ENCODE assay signal across 37 cellular contexts in genomic region chrX:110706446-110706845, GRCh38.
"Had no signal": no experiment of that assay in that cellular context is flagged by ENCODE, and none has a peak within 500 bp of the region (broad histone marks: within the 10 kb centered on the region; RNA-seq: fewer than 3 reads in every experiment).

No MANE protein-coding gene starts in this region.

- H3K4me1 ChIP-seq: adrenal gland, ascending aorta, body of pancreas, breast epithelium had no signal

- H3K27ac Mint-ChIP-seq: activated B cell treated with CpG ODN at 0.5 μM for 24 hours; activated CD4-positive, alpha-beta memory T cell treated with anti-CD3 and anti-CD28 coated beads for 36 hours; activated CD4-positive, alpha-beta T cell treated with anti-CD3 and anti-CD28 coated beads, Interleukin-2, amount 10 ng/mL, durations not matched to agents 24 days and 14 days; activated CD8-positive, alpha-beta T cell treated with anti-CD3 and anti-CD28 coated beads for 36 hours; activated naive CD4-positive, alpha-beta T cell treated with anti-CD3 and anti-CD28 coated beads for 36 hours; activated naive CD4-positive, alpha-beta T cell treated with anti-CD3 and anti-CD28 coated beads, Interleukin-2, amount 50 U/mL, for 72 hours; activated naive CD8-positive, alpha-beta T cell treated with anti-CD3 and anti-CD28 coated beads for 36 hours; activated T-cell treated with anti-CD3 and anti-CD28 coated beads, Interleukin-2, amount 50 U/mL, for 72 hours; activated T-helper 1 cell treated with anti-CD3 and anti-CD28 coated beads, Interleukin-12 subunit alpha, Interleukin-12 subunit beta, Interleukin-2, Interleukin-4 antibody, amounts not matched to agents 30 ng/mL and 10 ng/mL and 1 ng/mL, durations not matched to agents 14 hours and 24 hours and 36 hours; activated T-helper 17 cell treated with anti-CD3 and anti-CD28 coated beads, Interleukin-2, amount 50 U/mL, for 72 hours; T-helper 1 cell treated with Interleukin-12 subunit alpha and Interleukin-12 subunit beta and Interleukin-4 antibody, amounts not matched to agents 30 μg/mL and 1 μg/mL, for 36 hours; T-helper 2 cell treated with Interferon-gamma antibody and Interleukin-4, amounts not matched to agents 5 μg/mL and 100 μg/mL, for 36 hours had no signal

- H3K36me3 Mint-ChIP-seq: activated CD4-positive, alpha-beta memory T cell treated with anti-CD3 and anti-CD28 coated beads for 36 hours; activated naive CD4-positive, alpha-beta T cell treated with anti-CD3 and anti-CD28 coated beads, Interleukin-2, amount 50 U/mL, for 72 hours; activated naive CD8-positive, alpha-beta T cell treated with anti-CD3 and anti-CD28 coated beads for 36 hours had no signal

- H3K27me3 Mint-ChIP-seq: activated B cell treated with CpG ODN at 0.5 μM for 24 hours; activated CD4-positive, alpha-beta memory T cell treated with anti-CD3 and anti-CD28 coated beads for 36 hours; activated CD4-positive, alpha-beta T cell treated with anti-CD3 and anti-CD28 coated beads, Interleukin-2, amount 10 ng/mL, durations not matched to agents 24 days and 14 days; activated CD8-positive, alpha-beta T cell treated with anti-CD3 and anti-CD28 coated beads for 36 hours; activated naive CD8-positive, alpha-beta T cell treated with anti-CD3 and anti-CD28 coated beads for 36 hours had no signal

- H3K9me3 ChIP-seq: adrenal gland, ascending aorta, body of pancreas had no signal

- FAIRE-seq: TTC549 had no signal

- H3K27ac ChIP-seq: adrenal gland, ascending aorta, body of pancreas, brain microvascular endothelial cell, breast epithelium, VCaP had no signal

- DNase-seq: activated B cell treated with CpG ODN at 0.5 μM for 24 hours; activated CD4-positive, alpha-beta memory T cell treated with anti-CD3 and anti-CD28 coated beads for 36 hours; activated CD4-positive, alpha-beta T cell treated with anti-CD3 and anti-CD28 coated beads for 4 hours; activated CD4-positive, alpha-beta T cell treated with anti-CD3 and anti-CD28 coated beads, Interleukin-2, amount 10 ng/mL, durations not matched to agents 24 days and 14 days; activated CD4-positive, alpha-beta T cell treated with anti-CD3 and anti-CD28 coated beads, Interleukin-2, amount 50 U/mL, for 1 hour; activated CD4-positive, alpha-beta T cell treated with anti-CD3 and anti-CD28 coated beads, Interleukin-2, amount 50 U/mL, for 4 hours; activated CD4-positive, CD25-positive, alpha-beta regulatory T cell treated with anti-CD3 and anti-CD28 coated beads, Interleukin-2, amount 50 U/mL, for 72 hours; activated CD8-positive, alpha-beta memory T cell treated with anti-CD3 and anti-CD28 coated beads, Interleukin-2, amount 50 U/mL, for 4 hours; activated CD8-positive, alpha-beta T cell treated with anti-CD3 and anti-CD28 coated beads for 36 hours; activated effector memory CD4-positive, alpha-beta T cell treated with anti-CD3 and anti-CD28 coated beads, Interleukin-2, amount 50 U/mL, for 16 hours; activated gamma-delta T cell treated with Interleukin-2 at 50 U/mL for 16 hours; activated naive CD4-positive, alpha-beta T cell; activated naive CD4-positive, alpha-beta T cell treated with anti-CD3 and anti-CD28 coated beads for 36 hours; activated naive CD4-positive, alpha-beta T cell treated with anti-CD3 and anti-CD28 coated beads, Interleukin-2, amount 50 U/mL, for 16 hours; activated naive CD8-positive, alpha-beta T cell treated with anti-CD3 and anti-CD28 coated beads for 36 hours; activated T-cell treated with anti-CD3 and anti-CD28 coated beads for 4 hours; activated T-cell treated with anti-CD3 and anti-CD28 coated beads, Interleukin-2, amount 50 U/mL, for 1 hour; activated T-cell treated with anti-CD3 and anti-CD28 coated beads, Interleukin-2, amount 50 U/mL, for 4 hours; activated T-cell treated with anti-CD3 and anti-CD28 coated beads, Interleukin-2, amount 50 U/mL, for 72 hours; adrenal gland; amygdala; anterior cingulate cortex; body of pancreas; brain microvascular endothelial cell; central memory CD4-positive, alpha-beta T cell; T-helper 1 cell; T-helper 2 cell; T-helper 9 cell had no signal

- H3K27me3 ChIP-seq: ascending aorta, body of pancreas, brain microvascular endothelial cell had no signal

- H3K9me3 Mint-ChIP-seq: activated B cell treated with CpG ODN at 0.5 μM for 24 hours; activated CD4-positive, alpha-beta memory T cell treated with anti-CD3 and anti-CD28 coated beads for 36 hours; activated CD4-positive, alpha-beta T cell treated with anti-CD3 and anti-CD28 coated beads, Interleukin-2, amount 10 ng/mL, durations not matched to agents 24 days and 14 days; activated CD8-positive, alpha-beta T cell treated with anti-CD3 and anti-CD28 coated beads for 36 hours; activated naive CD4-positive, alpha-beta T cell treated with anti-CD3 and anti-CD28 coated beads, Interleukin-2, amount 50 U/mL, for 72 hours; activated T-cell treated with anti-CD3 and anti-CD28 coated beads, Interleukin-2, amount 50 U/mL, for 4 hours; activated T-cell treated with anti-CD3 and anti-CD28 coated beads, Interleukin-2, amount 50 U/mL, for 72 hours; activated T-helper 1 cell treated with anti-CD3 and anti-CD28 coated beads, Interleukin-12 subunit alpha, Interleukin-12 subunit beta, Interleukin-2, Interleukin-4 antibody, amounts not matched to agents 30 ng/mL and 10 ng/mL and 1 ng/mL, durations not matched to agents 14 hours and 24 hours and 36 hours; activated T-helper 17 cell treated with anti-CD3 and anti-CD28 coated beads, Interleukin-2, amount 50 U/mL, for 72 hours; T-helper 2 cell treated with Interferon-gamma antibody and Interleukin-4, amounts not matched to agents 5 μg/mL and 100 μg/mL, for 36 hours had no signal

- H3K4me3 Mint-ChIP-seq: activated B cell treated with CpG ODN at 0.5 μM for 24 hours; activated CD4-positive, alpha-beta memory T cell treated with anti-CD3 and anti-CD28 coated beads for 36 hours; activated CD4-positive, alpha-beta T cell treated with anti-CD3 and anti-CD28 coated beads, Interleukin-2, amount 10 ng/mL, durations not matched to agents 24 days and 14 days; activated CD8-positive, alpha-beta T cell treated with anti-CD3 and anti-CD28 coated beads for 36 hours; activated naive CD4-positive, alpha-beta T cell treated with anti-CD3 and anti-CD28 coated beads for 36 hours; activated naive CD8-positive, alpha-beta T cell treated with anti-CD3 and anti-CD28 coated beads for 36 hours; activated T-cell treated with anti-CD3 and anti-CD28 coated beads, Interleukin-2, amount 50 U/mL, for 4 hours; activated T-cell treated with anti-CD3 and anti-CD28 coated beads, Interleukin-2, amount 50 U/mL, for 72 hours; activated T-helper 1 cell treated with anti-CD3 and anti-CD28 coated beads, Interleukin-12 subunit alpha, Interleukin-12 subunit beta, Interleukin-2, Interleukin-4 antibody, amounts not matched to agents 30 ng/mL and 10 ng/mL and 1 ng/mL, durations not matched to agents 14 hours and 24 hours and 36 hours; activated T-helper 17 cell treated with anti-CD3 and anti-CD28 coated beads, Interleukin-2, amount 50 U/mL, for 72 hours; T-helper 1 cell treated with Interleukin-12 subunit alpha and Interleukin-12 subunit beta and Interleukin-4 antibody, amounts not matched to agents 30 μg/mL and 1 μg/mL, for 36 hours; T-helper 2 cell treated with Interferon-gamma antibody and Interleukin-4, amounts not matched to agents 5 μg/mL and 100 μg/mL, for 36 hours had no signal

- ATAC-seq: activated CD8-positive, alpha-beta T cell treated with anti-CD3 and anti-CD28 coated beads for 36 hours; activated naive CD4-positive, alpha-beta T cell treated with anti-CD3 and anti-CD28 coated beads, Interleukin-2, amount 50 U/mL, for 72 hours; activated T-cell treated with anti-CD3 and anti-CD28 coated beads, Interleukin-2, amount 50 U/mL, for 4 hours; activated T-cell treated with anti-CD3 and anti-CD28 coated beads, Interleukin-2, amount 50 U/mL, for 72 hours; activated T-helper 17 cell treated with anti-CD3 and anti-CD28 coated beads, Interleukin-2, amount 50 U/mL, for 72 hours; body of pancreas had no signal

- H3K4me1 Mint-ChIP-seq: activated B cell treated with CpG ODN at 0.5 μM for 24 hours; activated CD4-positive, alpha-beta T cell treated with anti-CD3 and anti-CD28 coated beads, Interleukin-2, amount 10 ng/mL, durations not matched to agents 24 days and 14 days; activated naive CD8-positive, alpha-beta T cell treated with anti-CD3 and anti-CD28 coated beads for 36 hours; activated T-helper 17 cell treated with anti-CD3 and anti-CD28 coated beads, Interleukin-2, amount 50 U/mL, for 72 hours had no signal

- H3K36me3 ChIP-seq: adrenal gland, ascending aorta, brain microvascular endothelial cell, breast epithelium had no signal

- H3K4me3 ChIP-seq: adrenal gland, ascending aorta, body of pancreas, breast epithelium had no signal
